Comparison of ENCODE assay signal across 12 cellular contexts in the genomic region with DNA sequence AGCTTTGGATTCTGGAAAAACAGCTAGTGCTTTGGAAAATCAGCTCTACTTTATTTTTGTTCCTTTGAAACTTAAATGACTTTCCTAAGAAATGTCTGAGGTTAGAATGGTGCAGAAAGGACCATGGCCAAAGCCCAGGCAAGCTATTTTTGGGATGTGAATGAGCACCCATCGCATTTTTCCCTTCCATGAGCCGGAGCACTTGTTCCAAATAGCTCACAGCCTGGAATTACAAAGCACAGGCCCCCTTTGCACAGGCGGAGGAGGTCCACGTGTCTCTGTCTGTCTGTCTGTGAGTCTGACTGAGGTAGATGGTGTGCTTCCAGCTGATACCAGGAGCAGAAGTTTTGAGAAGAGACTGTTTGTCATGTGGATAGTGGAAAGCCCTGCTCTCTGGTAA. TPM values are rescaled to one million over a fixed set of nuclear protein-coding genes. Genes with fewer than 3 reads are reported as not detected.
A peak's percentile ranks its signal among the peaks of the same experiment; 100 is the strongest.
DNase-seq lines count a peak whose midpoint lies in the region; ATAC-seq and TF ChIP-seq lines count a peak whose summit lies in the region.
"Had no signal": no experiment of that assay in that cellular context is flagged by ENCODE, and none has a peak within 500 bp of the region (broad histone marks: within the 10 kb centered on the region; RNA-seq: fewer than 3 reads in every experiment).

No MANE protein-coding gene starts in this region.

- in situ Hi-C loops in brain microvascular endothelial cell (cut with HindIII; ENCODE audit: low pct_ligation_motif_present, low sequenced_read_pairs): no loop called here

- peak overlapping the region; percentile 95 for H3K27ac ChIP-seq in brain microvascular endothelial cell
- peak overlapping the region in 1 of 8 donors; percentile 57 for H3K27ac ChIP-seq in spleen

- H3K36me3 Mint-ChIP-seq in Calu3 (ENCODE audit: insufficient read depth, unreplicated experiment): peaks cover 62% of the 10 kb centered on the region
- no peaks in the 10 kb centered on the region for H3K36me3 Mint-ChIP-seq in WTC11

- BruUV-seq in Calu3 (replicated peaks; lab: Mats Ljungman, UMichigan): no TSS peak

- H3K27me3 Mint-ChIP-seq in Calu3 (ENCODE audit: unreplicated experiment) (no peaks in the 10 kb centered on the region), WTC11 (ENCODE audit: low read depth) (no peaks in the 10 kb centered on the region)
- H3K27me3 Mint-ChIP-seq: activated naive CD8-positive, alpha-beta T cell treated with anti-CD3 and anti-CD28 coated beads, Interleukin-2, amount 50 U/mL, for 24 hours had no signal

- no peaks in the 10 kb centered on the region for H3K27me3 ChIP-seq in brain microvascular endothelial cell (replicated peaks)
- H3K27me3 ChIP-seq in spleen (replicated peaks in 1 of 7): no peaks in the 10 kb centered on the region

- peak overlapping the region; percentile 88 for H3K27ac Mint-ChIP-seq in Calu3 (ENCODE audit: unreplicated experiment)
- no peak overlapping the region for H3K27ac Mint-ChIP-seq in WTC11

- no peaks in the 10 kb centered on the region for H3K9me3 ChIP-seq in spleen

- DNase-seq in Calu3: no peak
- DNase-seq in brain microvascular endothelial cell: no peak
- peak; percentile 41 for DNase-seq in islet precursor cell
- peak; percentile 25 for DNase-seq in spleen
- no peak for DNase-seq in NCI-H2081 (lab: John Stamatoyannopoulos, UW)
- no peak for DNase-seq in OCI-M2 (lab: John Stamatoyannopoulos, UW; ENCODE audit: unreplicated experiment)
- no peak for DNase-seq in hypothalamus (lab: John Stamatoyannopoulos, UW)
- no peak for DNase-seq in WTC11 (ENCODE audit: low spot score)
- DNase-seq: DMS153, foreskin melanocyte, NCI-H1105 treated with DMSO at 0.1 percent for 48 hours had no signal

- H3K9me3 Mint-ChIP-seq in Calu3 (ENCODE audit: low read depth, unreplicated experiment): no peaks in the 10 kb centered on the region
- no peaks in the 10 kb centered on the region for H3K9me3 Mint-ChIP-seq in WTC11
- H3K9me3 Mint-ChIP-seq: activated naive CD8-positive, alpha-beta T cell treated with anti-CD3 and anti-CD28 coated beads, Interleukin-2, amount 50 U/mL, for 24 hours had no signal

- H3K4me3 Mint-ChIP-seq in Calu3 (ENCODE audit: low read depth, unreplicated experiment): peak overlapping the region; percentile 20
- H3K4me3 Mint-ChIP-seq in WTC11: no peak overlapping the region
- H3K4me3 Mint-ChIP-seq: activated naive CD8-positive, alpha-beta T cell treated with anti-CD3 and anti-CD28 coated beads, Interleukin-2, amount 50 U/mL, for 24 hours had no signal

- H3K4me3 ChIP-seq in brain microvascular endothelial cell (ENCODE audit: low read depth, low read length): no peak overlapping the region
- H3K4me3 ChIP-seq in spleen: no peak overlapping the region

- CTCF ChIA-PET in Calu3 (lab: Charles Lee): interaction anchor here (1.2 to 1.5 kb wide), 2 partner anchors 21 to 51 kb away, joined by 3 to 5 read pairs; a partner anchor contains a TSS
- CTCF ChIA-PET in WTC11 (lab: Charles Lee): interaction anchor here (0.9 to 1.3 kb wide), 3 partner anchors 54 to 128 kb away, joined by 3 read pairs; no protein-coding TSS in a partner anchor

- TF ChIP-seq CTCF in Calu3 (IDR thresholded peaks at IDR 0.05; ENCODE audit: unreplicated experiment) (no peak), brain microvascular endothelial cell (IDR thresholded peaks at IDR 0.05; ENCODE audit: low read depth, low read length, missing control alignments) (no peak), spleen (IDR thresholded peaks at IDR 0.05 in 8 of 11, conservative IDR thresholded peaks at IDR 0.05 in 3 of 11) (no peak), WTC11 (IDR thresholded peaks at IDR 0.05) (no peak)

- WGBS in spleen, 5 donors: 84 to 94% (median 92%) methylated on average over 4 of the region's 4 CpGs

- no peak for ATAC-seq in WTC11
- ATAC-seq: activated naive CD8-positive, alpha-beta T cell treated with anti-CD3 and anti-CD28 coated beads, Interleukin-2, amount 50 U/mL, for 24 hours had no signal

- peaks cover 77% of the 10 kb centered on the region for H3K36me3 ChIP-seq in brain microvascular endothelial cell (replicated peaks)
- H3K36me3 ChIP-seq in spleen: peaks cover 0 to 23% (median 0%) of the 10 kb centered on the region in 6 donors

- H3K4me1 ChIP-seq in spleen: peaks cover 0 to 26% (median 2%) of the 10 kb centered on the region in 6 donors

- H3K4me1 Mint-ChIP-seq in Calu3 (ENCODE audit: low read depth, unreplicated experiment): peaks cover 68% of the 10 kb centered on the region
- no peaks in the 10 kb centered on the region for H3K4me1 Mint-ChIP-seq in WTC11

- intact Hi-C loops in Calu3 (cut with micrococcal nuclease; ENCODE audit: unreplicated experiment): loop anchor here (5.0 kb wide), 1 partner anchor 34 kb away; no protein-coding TSS in a partner anchor
- intact Hi-C loops in spleen (cut with DNase I; ENCODE audit: low total_unique reads): no loop called here

- POLR2A ChIA-PET in WTC11 (lab: Charles Lee): no interaction called here

- no peak for TF ChIP-seq POLR2A in spleen (IDR thresholded peaks at IDR 0.05)

TF ChIP-seq in WTC11, 78 proteins besides CTCF, POLR2A, EP300 and RAD21 (continues in another document):
- TF ChIP-seq, protein P1, sequence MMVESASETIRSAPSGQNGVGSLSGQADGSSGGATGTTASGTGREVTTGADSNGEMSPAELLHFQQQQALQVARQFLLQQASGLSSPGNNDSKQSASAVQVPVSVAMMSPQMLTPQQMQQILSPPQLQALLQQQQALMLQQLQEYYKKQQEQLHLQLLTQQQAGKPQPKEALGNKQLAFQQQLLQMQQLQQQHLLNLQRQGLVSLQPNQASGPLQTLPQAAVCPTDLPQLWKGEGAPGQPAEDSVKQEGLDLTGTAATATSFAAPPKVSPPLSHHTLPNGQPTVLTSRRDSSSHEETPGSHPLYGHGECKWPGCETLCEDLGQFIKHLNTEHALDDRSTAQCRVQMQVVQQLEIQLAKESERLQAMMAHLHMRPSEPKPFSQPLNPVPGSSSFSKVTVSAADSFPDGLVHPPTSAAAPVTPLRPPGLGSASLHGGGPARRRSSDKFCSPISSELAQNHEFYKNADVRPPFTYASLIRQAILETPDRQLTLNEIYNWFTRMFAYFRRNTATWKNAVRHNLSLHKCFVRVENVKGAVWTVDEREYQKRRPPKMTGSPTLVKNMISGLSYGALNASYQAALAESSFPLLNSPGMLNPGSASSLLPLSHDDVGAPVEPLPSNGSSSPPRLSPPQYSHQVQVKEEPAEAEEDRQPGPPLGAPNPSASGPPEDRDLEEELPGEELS (CRISPR knock-in tag; IDR thresholded peaks at IDR 0.05): no peak
- TF ChIP-seq RORB (CRISPR knock-in tag; IDR thresholded peaks at IDR 0.05) (no peak), ZNF121 (CRISPR knock-in tag; IDR thresholded peaks at IDR 0.05) (no peak), JAZF1 (CRISPR knock-in tag; IDR thresholded peaks at IDR 0.05) (no peak), ELF4 (CRISPR knock-in tag; IDR thresholded peaks at IDR 0.05; ENCODE audit: low read depth) (no peak)
- TF ChIP-seq, protein P2, sequence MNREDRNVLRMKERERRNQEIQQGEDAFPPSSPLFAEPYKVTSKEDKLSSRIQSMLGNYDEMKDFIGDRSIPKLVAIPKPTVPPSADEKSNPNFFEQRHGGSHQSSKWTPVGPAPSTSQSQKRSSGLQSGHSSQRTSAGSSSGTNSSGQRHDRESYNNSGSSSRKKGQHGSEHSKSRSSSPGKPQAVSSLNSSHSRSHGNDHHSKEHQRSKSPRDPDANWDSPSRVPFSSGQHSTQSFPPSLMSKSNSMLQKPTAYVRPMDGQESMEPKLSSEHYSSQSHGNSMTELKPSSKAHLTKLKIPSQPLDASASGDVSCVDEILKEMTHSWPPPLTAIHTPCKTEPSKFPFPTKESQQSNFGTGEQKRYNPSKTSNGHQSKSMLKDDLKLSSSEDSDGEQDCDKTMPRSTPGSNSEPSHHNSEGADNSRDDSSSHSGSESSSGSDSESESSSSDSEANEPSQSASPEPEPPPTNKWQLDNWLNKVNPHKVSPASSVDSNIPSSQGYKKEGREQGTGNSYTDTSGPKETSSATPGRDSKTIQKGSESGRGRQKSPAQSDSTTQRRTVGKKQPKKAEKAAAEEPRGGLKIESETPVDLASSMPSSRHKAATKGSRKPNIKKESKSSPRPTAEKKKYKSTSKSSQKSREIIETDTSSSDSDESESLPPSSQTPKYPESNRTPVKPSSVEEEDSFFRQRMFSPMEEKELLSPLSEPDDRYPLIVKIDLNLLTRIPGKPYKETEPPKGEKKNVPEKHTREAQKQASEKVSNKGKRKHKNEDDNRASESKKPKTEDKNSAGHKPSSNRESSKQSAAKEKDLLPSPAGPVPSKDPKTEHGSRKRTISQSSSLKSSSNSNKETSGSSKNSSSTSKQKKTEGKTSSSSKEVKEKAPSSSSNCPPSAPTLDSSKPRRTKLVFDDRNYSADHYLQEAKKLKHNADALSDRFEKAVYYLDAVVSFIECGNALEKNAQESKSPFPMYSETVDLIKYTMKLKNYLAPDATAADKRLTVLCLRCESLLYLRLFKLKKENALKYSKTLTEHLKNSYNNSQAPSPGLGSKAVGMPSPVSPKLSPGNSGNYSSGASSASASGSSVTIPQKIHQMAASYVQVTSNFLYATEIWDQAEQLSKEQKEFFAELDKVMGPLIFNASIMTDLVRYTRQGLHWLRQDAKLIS (CRISPR knock-in tag; IDR thresholded peaks at IDR 0.05; ENCODE audit: borderline replicate concordance): no peak
- TF ChIP-seq, protein P3, sequence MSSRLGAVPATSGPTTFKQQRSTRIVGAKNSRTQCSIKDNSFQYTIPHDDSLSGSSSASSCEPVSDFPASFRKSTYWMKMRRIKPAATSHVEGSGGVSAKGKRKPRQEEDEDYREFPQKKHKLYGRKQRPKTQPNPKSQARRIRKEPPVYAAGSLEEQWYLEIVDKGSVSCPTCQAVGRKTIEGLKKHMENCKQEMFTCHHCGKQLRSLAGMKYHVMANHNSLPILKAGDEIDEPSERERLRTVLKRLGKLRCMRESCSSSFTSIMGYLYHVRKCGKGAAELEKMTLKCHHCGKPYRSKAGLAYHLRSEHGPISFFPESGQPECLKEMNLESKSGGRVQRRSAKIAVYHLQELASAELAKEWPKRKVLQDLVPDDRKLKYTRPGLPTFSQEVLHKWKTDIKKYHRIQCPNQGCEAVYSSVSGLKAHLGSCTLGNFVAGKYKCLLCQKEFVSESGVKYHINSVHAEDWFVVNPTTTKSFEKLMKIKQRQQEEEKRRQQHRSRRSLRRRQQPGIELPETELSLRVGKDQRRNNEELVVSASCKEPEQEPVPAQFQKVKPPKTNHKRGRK (CRISPR knock-in tag; IDR thresholded peaks at IDR 0.05; ENCODE audit: borderline replicate concordance): no peak

RNA-seq across cellular contexts. Expression of a gene that starts 50.7 kb away (rescaled TPM):
- total RNA-seq in Calu3 (2022) (191 and 202 TPM in 2 replicates), spleen (10 to 100 TPM; 18.6 to 50.8 (median 36.4) TPM), WTC11 (2021) (2.2 to 3.1 TPM (median 2.6 TPM) in 3 replicates)
- 1 to 10 TPM; 1.9 to 4.6 (median 2.2) TPM for polyA plus RNA-seq in spleen

Comparison
In these comparisons a context has a peak if more than half of its experiments do, and no peak if none do; other contexts are left out.
1. DNase-seq: peak in islet precursor cell (single experiment) and spleen (single experiment); none in Calu3 (single experiment), brain microvascular endothelial cell (single experiment), NCI-H2081 (0 of 2), OCI-M2 (single experiment), hypothalamus (0 of 51) and WTC11 (single experiment).